Comparison of ENCODE assay signal across 1 cellular context in the genomic region with DNA sequence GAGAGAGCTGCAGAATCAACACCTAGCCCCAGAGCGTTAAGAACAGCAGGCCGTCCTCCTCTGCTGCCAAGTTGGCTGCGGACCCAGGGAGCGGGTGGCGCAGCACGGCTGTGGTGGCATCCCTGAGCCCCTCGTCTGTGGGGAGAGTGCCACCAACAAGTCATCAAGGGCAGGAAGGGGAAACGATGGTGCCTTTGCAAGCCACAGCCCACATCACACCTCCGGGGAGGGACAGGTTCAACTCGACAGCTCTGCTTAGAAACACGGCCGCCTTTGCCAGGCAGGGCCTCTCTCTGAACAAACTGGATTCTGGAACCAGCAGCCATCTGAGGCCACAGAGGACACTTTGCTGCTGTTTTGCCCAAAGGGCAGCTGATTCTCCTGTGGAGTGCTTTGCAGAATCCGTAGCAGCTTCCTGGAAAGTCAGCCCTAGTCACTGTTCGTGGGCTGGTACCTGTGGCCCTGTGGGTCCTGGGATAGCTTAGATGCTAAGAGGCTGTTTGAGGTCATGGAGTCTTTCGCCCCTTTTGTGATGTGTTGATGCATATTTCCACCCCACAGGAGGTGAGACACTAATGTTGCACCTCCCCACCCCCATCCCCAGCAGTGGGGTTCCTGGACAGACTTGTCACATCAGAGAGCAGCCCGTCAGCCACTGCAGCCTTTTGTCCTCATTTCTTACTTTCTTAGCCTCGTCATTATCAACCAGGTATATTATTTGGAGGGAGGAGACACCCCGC.
TF ChIP-seq lines count a peak whose summit lies in the region.

No MANE protein-coding gene starts in this region.

TF ChIP-seq in WTC11, 78 proteins besides CTCF, POLR2A, EP300 and RAD21 (continued from another document):
- TF ChIP-seq, protein P1, sequence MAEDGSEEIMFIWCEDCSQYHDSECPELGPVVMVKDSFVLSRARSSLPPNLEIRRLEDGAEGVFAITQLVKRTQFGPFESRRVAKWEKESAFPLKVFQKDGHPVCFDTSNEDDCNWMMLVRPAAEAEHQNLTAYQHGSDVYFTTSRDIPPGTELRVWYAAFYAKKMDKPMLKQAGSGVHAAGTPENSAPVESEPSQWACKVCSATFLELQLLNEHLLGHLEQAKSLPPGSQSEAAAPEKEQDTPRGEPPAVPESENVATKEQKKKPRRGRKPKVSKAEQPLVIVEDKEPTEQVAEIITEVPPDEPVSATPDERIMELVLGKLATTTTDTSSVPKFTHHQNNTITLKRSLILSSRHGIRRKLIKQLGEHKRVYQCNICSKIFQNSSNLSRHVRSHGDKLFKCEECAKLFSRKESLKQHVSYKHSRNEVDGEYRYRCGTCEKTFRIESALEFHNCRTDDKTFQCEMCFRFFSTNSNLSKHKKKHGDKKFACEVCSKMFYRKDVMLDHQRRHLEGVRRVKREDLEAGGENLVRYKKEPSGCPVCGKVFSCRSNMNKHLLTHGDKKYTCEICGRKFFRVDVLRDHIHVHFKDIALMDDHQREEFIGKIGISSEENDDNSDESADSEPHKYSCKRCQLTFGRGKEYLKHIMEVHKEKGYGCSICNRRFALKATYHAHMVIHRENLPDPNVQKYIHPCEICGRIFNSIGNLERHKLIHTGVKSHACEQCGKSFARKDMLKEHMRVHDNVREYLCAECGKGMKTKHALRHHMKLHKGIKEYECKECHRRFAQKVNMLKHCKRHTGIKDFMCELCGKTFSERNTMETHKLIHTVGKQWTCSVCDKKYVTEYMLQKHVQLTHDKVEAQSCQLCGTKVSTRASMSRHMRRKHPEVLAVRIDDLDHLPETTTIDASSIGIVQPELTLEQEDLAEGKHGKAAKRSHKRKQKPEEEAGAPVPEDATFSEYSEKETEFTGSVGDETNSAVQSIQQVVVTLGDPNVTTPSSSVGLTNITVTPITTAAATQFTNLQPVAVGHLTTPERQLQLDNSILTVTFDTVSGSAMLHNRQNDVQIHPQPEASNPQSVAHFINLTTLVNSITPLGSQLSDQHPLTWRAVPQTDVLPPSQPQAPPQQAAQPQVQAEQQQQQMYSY (CRISPR knock-in tag; IDR thresholded peaks at IDR 0.05): no peak
